In the genomic region with DNA sequence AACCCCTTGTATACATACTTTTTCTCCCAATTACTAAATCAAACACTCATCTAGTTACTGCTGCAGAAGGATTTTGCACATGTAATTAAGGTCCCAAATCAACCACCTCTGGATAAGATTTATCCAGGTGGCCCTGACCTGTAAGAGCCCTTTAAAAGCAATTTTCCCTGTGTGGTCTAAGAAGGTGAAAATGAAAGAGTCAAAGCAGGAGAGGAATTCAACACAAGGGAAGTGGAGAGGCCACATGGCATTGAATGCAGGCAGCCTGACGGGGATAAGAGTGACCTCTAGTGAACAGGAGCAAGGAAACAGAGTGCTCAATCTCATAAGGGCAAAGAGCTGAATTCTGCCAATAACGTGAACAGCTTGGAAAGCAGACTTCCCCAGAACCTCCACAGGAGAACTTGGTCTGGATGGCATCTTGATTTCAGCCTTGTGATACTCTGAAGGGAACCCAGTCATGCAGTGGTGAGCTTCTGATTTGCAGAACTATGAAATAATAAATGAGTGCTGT, we compare ENCODE assay signal across 8 cellular contexts. TPM values are rescaled to one million over a fixed set of nuclear protein-coding genes. Genes with fewer than 3 reads are reported as not detected.
A peak's percentile ranks its signal among the peaks of the same experiment; 100 is the strongest.
DNase-seq lines count a peak whose midpoint lies in the region; ATAC-seq and TF ChIP-seq lines count a peak whose summit lies in the region.

No MANE protein-coding gene starts in this region.

- H3K4me1 ChIP-seq in mammary epithelial cell (ENCODE audit: insufficient read depth, low read length) (no peaks in the 10 kb centered on the region), lower lobe of right lung (peaks cover 51% of the 10 kb centered on the region), tibial nerve (peaks cover 0 to 67% (median 4%) of the 10 kb centered on the region in 4 donors)

- peak overlapping the region; percentile 13 for H3K4me3 Mint-ChIP-seq in Calu3 (ENCODE audit: low read depth, unreplicated experiment)

- H3K4me1 Mint-ChIP-seq in Calu3 (ENCODE audit: low read depth, unreplicated experiment): peaks cover 33% of the 10 kb centered on the region

- no peak overlapping the region for H2AFZ ChIP-seq in mammary epithelial cell (ENCODE audit: low read depth, low read length)

- H3K9me3 ChIP-seq in mammary epithelial cell (replicated peaks; ENCODE audit: insufficient read depth, low read length) (no peaks in the 10 kb centered on the region), lower lobe of right lung (no peaks in the 10 kb centered on the region), tibial nerve (no peaks in the 10 kb centered on the region)

- peaks cover under 1% of the 10 kb centered on the region for H3K36me3 Mint-ChIP-seq in Calu3 (ENCODE audit: insufficient read depth, unreplicated experiment)

- BruUV-seq in Calu3 (replicated peaks; lab: Mats Ljungman, UMichigan) (no TSS peak), mammary epithelial cell (replicated peaks; lab: Mats Ljungman, UMichigan) (no TSS peak)

- H3K36me3 ChIP-seq in mammary epithelial cell (ENCODE audit: insufficient read depth, low read length) (peaks cover 2% of the 10 kb centered on the region), lower lobe of right lung (no peaks in the 10 kb centered on the region), tibial nerve (no peaks in the 10 kb centered on the region)

- intact Hi-C loops in Calu3 (cut with micrococcal nuclease; ENCODE audit: unreplicated experiment): no loop called here
- intact Hi-C loops in mammary epithelial cell (cut with micrococcal nuclease): loop anchor here (1.0 to 2.0 kb wide), 2 partner anchors 26 to 29 kb away; no protein-coding TSS in a partner anchor
- intact Hi-C loops in lower lobe of right lung (cut with DNase I): no loop called here

- H3K4me3 ChIP-seq in mammary epithelial cell (replicated peaks in 1 of 3; ENCODE audit: insufficient read depth in 1 of 3, low read depth in 2 of 3, low read length in 3 of 3): no peak overlapping the region
- H3K4me3 ChIP-seq in lower lobe of right lung: no peak overlapping the region
- no peak overlapping the region for H3K4me3 ChIP-seq in tibial nerve

- peak overlapping the region; percentile 9 for H3K27ac Mint-ChIP-seq in Calu3 (ENCODE audit: unreplicated experiment)

- H3K9me3 Mint-ChIP-seq in Calu3 (ENCODE audit: low read depth, unreplicated experiment): no peaks in the 10 kb centered on the region

- CTCF ChIA-PET in Calu3 (lab: Charles Lee): interaction anchor here (0.6 to 1.0 kb wide), 5 partner anchors 13 to 364 kb away, joined by 3 to 6 read pairs (median 3); no protein-coding TSS in a partner anchor
- CTCF ChIA-PET in mammary epithelial cell (lab: Charles Lee; ENCODE audit: low non-redundant PET): interaction anchor here (0.6 to 0.8 kb wide), 2 partner anchors 28 to 614 kb away, joined by 10 to 14 read pairs; no protein-coding TSS in a partner anchor

- peaks cover 2% of the 10 kb centered on the region for H4K20me1 ChIP-seq in mammary epithelial cell (ENCODE audit: insufficient read depth, low read length)

- DNase-seq in Calu3 (peak; percentile 50), NOMO-1 treated with DMSO at 0.1 percent for 48 hours (lab: John Stamatoyannopoulos, UW; ENCODE audit: unreplicated experiment) (peak; percentile 39), mammary epithelial cell (peak; percentile 57), lower lobe of right lung (no peak), cerebellar nuclear complex (lab: John Stamatoyannopoulos, UW) (no peak), tibial nerve (ENCODE audit: low spot score in 2 of 2) (no peak)

- TF ChIP-seq EP300 in tibial nerve (IDR thresholded peaks at IDR 0.05): no peak

- WGBS in mammary epithelial cell (ENCODE audit: low coverage, missing lambda C conversion rate): 45% methylated on average over 2 of the region's 2 CpGs
- WGBS in tibial nerve, 2 donors: 29 to 31% methylated on average over 2 of the region's 2 CpGs

- no peaks in the 10 kb centered on the region for H3K27me3 Mint-ChIP-seq in Calu3 (ENCODE audit: unreplicated experiment)

- peak; percentile 78 for ATAC-seq in GM18867 (IDR thresholded peaks at IDR 0.05; ENCODE audit: unreplicated experiment)
- ATAC-seq in HG03135 (IDR thresholded peaks at IDR 0.05; ENCODE audit: unreplicated experiment): peak; percentile 61
- peak; percentile 85 to 90 for ATAC-seq in lower lobe of right lung

- H3K27ac ChIP-seq in mammary epithelial cell (ENCODE audit: insufficient read depth, low read depth, low read length): no peak overlapping the region
- no peak overlapping the region for H3K27ac ChIP-seq in lower lobe of right lung
- H3K27ac ChIP-seq in tibial nerve: no peak overlapping the region

- no peak overlapping the region for H3K9ac ChIP-seq in mammary epithelial cell (ENCODE audit: insufficient read depth, low read length)

- in situ Hi-C loops in mammary epithelial cell (cut with MboI; ENCODE audit: low sequenced_read_pairs in 2 of 2): no loop called here

- no peak for TF ChIP-seq POLR2A in tibial nerve (IDR thresholded peaks at IDR 0.05)

- H3K79me2 ChIP-seq in mammary epithelial cell (ENCODE audit: insufficient read depth, low read length): peaks cover 100% of the 10 kb centered on the region

- dilution Hi-C loops in mammary epithelial cell (cut with HindIII; ENCODE audit: low sequenced_read_pairs): no loop called here

- peak overlapping the region; percentile 34 for H3K4me2 ChIP-seq in mammary epithelial cell (ENCODE audit: insufficient read depth, low read depth, low read length)

- no peak for TF ChIP-seq CTCF in Calu3 (IDR thresholded peaks at IDR 0.05; ENCODE audit: unreplicated experiment)
- TF ChIP-seq CTCF in mammary epithelial cell (conservative IDR thresholded peaks at IDR 0.05 in 1 of 2, IDR thresholded peaks at IDR 0.05 in 1 of 2; ENCODE audit: extremely low read depth in 1 of 2, insufficient read depth in 1 of 2, low read depth in 1 of 2, low read length in 2 of 2): peak; percentile 22 to 57
- peak; percentile 28 for TF ChIP-seq CTCF in lower lobe of right lung (IDR thresholded peaks at IDR 0.05)
- no peak for TF ChIP-seq CTCF in tibial nerve (IDR thresholded peaks at IDR 0.05)

- no peaks in the 10 kb centered on the region for H3K27me3 ChIP-seq in mammary epithelial cell (ENCODE audit: insufficient read depth, low read length)
- H3K27me3 ChIP-seq in lower lobe of right lung (ENCODE audit: low read depth): no peaks in the 10 kb centered on the region
- no peaks in the 10 kb centered on the region for H3K27me3 ChIP-seq in tibial nerve

RNA-seq across cellular contexts. Expression of gene PPP3R1, which starts 27.2 kb away (rescaled TPM):
- total RNA-seq in Calu3 (2022): 63.4 TPM in 2 replicates
- 10 to 100 TPM; 26.5 to 59.3 TPM for total RNA-seq in mammary epithelial cell
- 16.6 TPM for polyA plus RNA-seq in mammary epithelial cell
- polyA minus RNA-seq in mammary epithelial cell: 36.7 TPM
- 54.5 TPM for total RNA-seq in lower lobe of right lung
- total RNA-seq in tibial nerve: 10 to 100 TPM; 31.5 to 41.7 (median 36.3) TPM

Comparison
In these comparisons a context has a peak if more than half of its experiments do, and no peak if none do; other contexts are left out.
1. DNase-seq: peak in Calu3 (single experiment), NOMO-1 treated with DMSO at 0.1 percent for 48 hours (single experiment) and mammary epithelial cell (single experiment); none in lower lobe of right lung (single experiment), cerebellar nuclear complex (0 of 2) and tibial nerve (0 of 2).
2. CTCF ChIP-seq: peak in mammary epithelial cell (2 of 2) and lower lobe of right lung (single experiment); none in Calu3 (single experiment) and tibial nerve (0 of 5).
3. Peak in every context shown above with its lines, with median percentiles within 50 percentile points of each other: ATAC-seq.